ENCODE assay signal across 24 cellular contexts in genomic region chr12:89680409-89680808, GRCh38.
"Had no signal": no experiment of that assay in that cellular context is flagged by ENCODE, and none has a peak within 500 bp of the region (broad histone marks: within the 10 kb centered on the region; RNA-seq: fewer than 3 reads in every experiment).

No MANE protein-coding gene starts in this region.

- H3K4me3 Mint-ChIP-seq: natural killer cell, nephron progenitor cell, neural progenitor cell had no signal

- H3K4me3 ChIP-seq: left ventricle myocardium inferior, lung, neural progenitor cell, right atrium auricular region, right lobe of liver, stomach, testis, thyroid gland, transverse colon, upper lobe of left lung, vagina had no signal

- DNase-seq: islet precursor cell; left ventricle myocardium inferior; natural killer cell; nephron progenitor cell; occipital lobe; right lobe of liver; stimulated activated CD4-positive, alpha-beta T cell treated with anti-CD3 and anti-CD28 coated beads, Interleukin-12 subunit alpha, Interleukin-12 subunit beta, amount 100 ng/mL, for 4 hours; stimulated activated CD4-positive, alpha-beta T cell treated with anti-CD3 and anti-CD28 coated beads, Interleukin-15, amount 100 ng/mL, for 24 hours; stimulated activated CD4-positive, alpha-beta T cell treated with anti-CD3 and anti-CD28 coated beads, Interleukin-2, amount 100 ng/mL, for 24 hours; stimulated activated CD4-positive, alpha-beta T cell treated with anti-CD3 and anti-CD28 coated beads, Interleukin-4, amount 100 ng/mL, for 1 hour; stimulated activated naive B cell treated with anti-CD40 and anti-IgM and Interleukin-4, amounts not matched to agents 10 μg/mL and 1 μg/mL and 100 μg/mL, for 72 hours; stimulated activated naive CD8-positive, alpha-beta T cell treated with anti-CD3 and anti-CD28 coated beads, Interleukin-15, Interleukin-2, amounts not matched to agents 100 U/mL and 50 U/mL, for 24 hours; stomach; testis; thyroid gland; transverse colon; upper lobe of left lung had no signal

- H3K36me3 ChIP-seq: left ventricle myocardium inferior, neutrophil, right atrium auricular region, right lobe of liver, stomach, thyroid gland, transverse colon, upper lobe of left lung, vagina had no signal

- H3K27ac Mint-ChIP-seq: natural killer cell; nephron progenitor cell; neural progenitor cell; stimulated activated naive B cell treated with anti-CD40 and anti-IgM and Interleukin-4, amounts not matched to agents 10 μg/mL and 1 μg/mL and 100 μg/mL, for 72 hours had no signal

- ATAC-seq: natural killer cell; right lobe of liver; stimulated activated naive B cell treated with anti-CD40 and anti-IgM and Interleukin-4, amounts not matched to agents 10 μg/mL and 1 μg/mL and 100 μg/mL, for 72 hours; stimulated activated naive CD8-positive, alpha-beta T cell treated with anti-CD3 and anti-CD28 coated beads, Interleukin-15, Interleukin-2, amounts not matched to agents 100 U/mL and 50 U/mL, for 24 hours had no signal

- H3K4me1 Mint-ChIP-seq: neural progenitor cell had no signal

- H3K27ac ChIP-seq: left ventricle myocardium inferior, neural progenitor cell, neutrophil, parathyroid adenoma, right atrium auricular region, right lobe of liver, stomach, testis, thyroid gland, transverse colon, upper lobe of left lung, vagina had no signal

- H3K27me3 Mint-ChIP-seq: memory B cell; stimulated activated naive B cell treated with anti-CD40 and anti-IgM and Interleukin-4, amounts not matched to agents 10 μg/mL and 1 μg/mL and 100 μg/mL, for 72 hours had no signal

- H3K4me1 ChIP-seq: parathyroid adenoma, right lobe of liver, testis, thyroid gland, upper lobe of left lung had no signal

- H3K9me3 ChIP-seq: neutrophil, right lobe of liver, testis, thyroid gland, vagina had no signal

- H3K27me3 ChIP-seq: neural progenitor cell, neutrophil, right atrium auricular region, right lobe of liver, stomach, testis, thyroid gland, transverse colon, upper lobe of left lung, vagina had no signal

- H3K4me2 ChIP-seq: neural progenitor cell had no signal
